ENCODE assay signal across 23 cellular contexts in the genomic region with DNA sequence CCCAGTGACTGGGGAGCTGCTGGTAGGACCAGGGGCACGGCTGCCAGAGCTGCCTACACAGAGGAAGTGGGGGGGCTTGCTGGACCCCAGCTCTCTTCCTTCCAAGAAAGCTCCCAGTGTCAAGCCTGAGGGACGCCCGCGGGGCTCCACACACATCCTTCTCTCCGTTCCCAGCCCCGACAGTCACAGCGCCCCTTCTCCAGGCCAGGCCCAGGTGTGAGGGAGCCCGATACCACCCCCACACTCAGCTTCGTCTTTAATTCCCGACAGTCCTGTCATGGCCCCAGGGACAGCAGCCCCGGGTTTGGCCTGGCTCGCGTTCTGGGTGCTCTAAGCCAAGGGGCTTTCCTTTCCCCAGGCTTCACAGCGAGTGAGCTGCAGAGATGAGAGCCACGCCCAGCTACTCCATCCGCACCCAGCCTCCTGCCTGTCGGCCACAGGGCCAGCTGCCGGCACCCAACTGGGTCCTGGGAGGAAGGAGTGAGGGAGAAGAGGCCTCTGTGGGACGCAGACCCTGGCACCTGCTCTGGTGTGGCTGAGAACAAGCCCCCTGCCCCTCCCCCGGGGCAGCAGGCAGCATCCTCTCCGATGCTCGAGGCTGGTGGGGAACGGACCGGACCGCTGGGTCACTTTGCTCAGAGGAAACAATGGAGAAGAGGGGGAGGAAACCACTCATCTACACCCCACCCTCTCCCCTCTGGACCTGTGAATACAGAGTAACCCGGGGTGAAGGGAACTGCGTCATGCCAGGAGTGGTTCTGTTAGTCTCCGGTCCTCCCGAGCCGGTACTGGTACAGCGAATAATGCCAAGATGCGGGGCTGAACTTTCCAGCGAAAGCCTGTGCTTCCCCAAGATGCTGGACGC.
"Had no signal": no experiment of that assay in that cellular context is flagged by ENCODE, and none has a peak within 500 bp of the region (broad histone marks: within the 10 kb centered on the region; RNA-seq: fewer than 3 reads in every experiment).

No MANE protein-coding gene starts in this region.

- H3K4me1 Mint-ChIP-seq: activated B cell treated with CpG ODN at 0.5 μM for 24 hours; activated CD4-positive, alpha-beta memory T cell treated with anti-CD3 and anti-CD28 coated beads, Interleukin-2, amount 10 ng/mL, durations not matched to agents 7 days and 5 days; activated naive CD8-positive, alpha-beta T cell treated with anti-CD3 and anti-CD28 coated beads for 36 hours; activated T-helper 17 cell treated with anti-CD3 and anti-CD28 coated beads, Interleukin-2, amount 50 U/mL, for 72 hours; stimulated activated naive CD8-positive, alpha-beta T cell treated with anti-CD3 and anti-CD28 coated beads, Interleukin-15, amount 100 ng/mL, for 72 hours had no signal

- H3K4me3 ChIP-seq: body of pancreas, dorsolateral prefrontal cortex, suprapubic skin had no signal

- H3K27ac Mint-ChIP-seq: activated B cell treated with CpG ODN at 0.5 μM for 24 hours; activated CD4-positive, alpha-beta memory T cell treated with anti-CD3 and anti-CD28 coated beads, Interleukin-2, amount 10 ng/mL, durations not matched to agents 7 days and 5 days; activated naive CD8-positive, alpha-beta T cell treated with anti-CD3 and anti-CD28 coated beads for 36 hours; activated T-helper 17 cell treated with anti-CD3 and anti-CD28 coated beads, Interleukin-2, amount 50 U/mL, for 72 hours; nephron; stimulated activated naive CD8-positive, alpha-beta T cell treated with anti-CD3 and anti-CD28 coated beads, Interleukin-15, amount 100 ng/mL, for 72 hours; T-helper 2 cell treated with Interferon-gamma antibody and Interleukin-4, amounts not matched to agents 5 μg/mL and 100 μg/mL, for 36 hours; type B pancreatic cell had no signal

- H3K27ac ChIP-seq: body of pancreas, dorsolateral prefrontal cortex, suprapubic skin had no signal

- H3K4me1 ChIP-seq: body of pancreas had no signal

- H3K27me3 Mint-ChIP-seq: activated CD4-positive, alpha-beta memory T cell treated with anti-CD3 and anti-CD28 coated beads, Interleukin-2, amount 10 ng/mL, durations not matched to agents 7 days and 5 days; activated naive CD8-positive, alpha-beta T cell treated with anti-CD3 and anti-CD28 coated beads for 36 hours had no signal

- H3K36me3 Mint-ChIP-seq: activated naive CD8-positive, alpha-beta T cell treated with anti-CD3 and anti-CD28 coated beads for 36 hours; type B pancreatic cell had no signal

- FAIRE-seq: colon, islet of Langerhans had no signal

- H3K27me3 ChIP-seq: body of pancreas, dorsolateral prefrontal cortex had no signal

- H3K4me3 Mint-ChIP-seq: activated B cell treated with CpG ODN at 0.5 μM for 24 hours; activated CD4-positive, alpha-beta memory T cell treated with anti-CD3 and anti-CD28 coated beads, Interleukin-2, amount 10 ng/mL, durations not matched to agents 7 days and 5 days; activated naive CD8-positive, alpha-beta T cell treated with anti-CD3 and anti-CD28 coated beads for 36 hours; activated T-helper 17 cell treated with anti-CD3 and anti-CD28 coated beads, Interleukin-2, amount 50 U/mL, for 72 hours; nephron; stimulated activated naive CD8-positive, alpha-beta T cell treated with anti-CD3 and anti-CD28 coated beads, Interleukin-15, amount 100 ng/mL, for 72 hours; T-helper 2 cell treated with Interferon-gamma antibody and Interleukin-4, amounts not matched to agents 5 μg/mL and 100 μg/mL, for 36 hours; type B pancreatic cell had no signal

- H3K9me3 Mint-ChIP-seq: type B pancreatic cell had no signal

- H3K36me3 ChIP-seq: suprapubic skin had no signal

- ATAC-seq: activated T-helper 17 cell treated with anti-CD3 and anti-CD28 coated beads, Interleukin-2, amount 50 U/mL, for 72 hours; body of pancreas; stimulated activated naive CD8-positive, alpha-beta T cell treated with anti-CD3 and anti-CD28 coated beads, Interleukin-15, amount 100 ng/mL, for 72 hours had no signal

- DNase-seq: activated B cell treated with CpG ODN at 0.5 μM for 24 hours; activated CD4-positive, alpha-beta memory T cell treated with anti-CD3 and anti-CD28 coated beads, Interleukin-2, amount 10 ng/mL, durations not matched to agents 7 days and 5 days; activated CD4-positive, alpha-beta T cell treated with anti-CD3 and anti-CD28 coated beads for 48 hours; activated naive CD4-positive, alpha-beta T cell; activated naive CD8-positive, alpha-beta T cell treated with anti-CD3 and anti-CD28 coated beads for 36 hours; activated T-cell treated with anti-CD3 and anti-CD28 coated beads, Interleukin-2, amount 50 U/mL, for 1 hour; amygdala; body of pancreas; caudate nucleus; dorsolateral prefrontal cortex; hippocampal formation; mammary epithelial cell; midbrain; nucleus accumbens; retina; stimulated activated naive CD8-positive, alpha-beta T cell treated with anti-CD3 and anti-CD28 coated beads, Interleukin-15, amount 100 ng/mL, for 72 hours had no signal
